9 cellular contexts compared by ENCODE assay signal in genomic region chrX:15334561-15334960, GRCh38. TPM values are rescaled to one million over a fixed set of nuclear protein-coding genes. Genes with fewer than 3 reads are reported as not detected.
DNase-seq lines count a peak whose midpoint lies in the region; ATAC-seq and TF ChIP-seq lines count a peak whose summit lies in the region.
"Had no signal": no experiment of that assay in that cellular context is flagged by ENCODE, and none has a peak within 500 bp of the region (broad histone marks: within the 10 kb centered on the region; RNA-seq: fewer than 3 reads in every experiment).

No MANE protein-coding gene starts in this region.

- no peak for TF ChIP-seq POLR2A in spleen (IDR thresholded peaks at IDR 0.05)

- H3K36me3 ChIP-seq in left ventricle myocardium inferior, result peaks cover 7% of the 10 kb centered on the region
- H3K36me3 ChIP-seq in spleen, result peaks cover 0 to 24% (median 11%) of the 10 kb centered on the region in 6 donors

- peaks cover 17% of the 10 kb centered on the region for H3K36me3 Mint-ChIP-seq in activated B cell treated with CpG ODN at 0.5 μM for 24 hours (ENCODE audit: low read depth)

- peaks cover 19% of the 10 kb centered on the region for H3K4me1 Mint-ChIP-seq in activated B cell treated with CpG ODN at 0.5 μM for 24 hours

- ATAC-seq in Right ventricle myocardium inferior, result no peak
- no peak for ATAC-seq in activated B cell treated with CpG ODN at 0.5 μM for 24 hours (ENCODE audit: low read depth)
- no peak for ATAC-seq in right cardiac atrium

- H3K9me3 Mint-ChIP-seq in activated B cell treated with CpG ODN at 0.5 μM for 24 hours, result no peaks in the 10 kb centered on the region

- H3K4me3 ChIP-seq in left ventricle myocardium inferior, result peak overlapping the region; percentile 85
- H3K4me3 ChIP-seq in right cardiac atrium (ENCODE audit: low read length), result peak overlapping the region; percentile 79
- H3K4me3 ChIP-seq in spleen, result peak overlapping the region; percentile 48 to 78 (median 55)

- H3K27me3 ChIP-seq in left ventricle myocardium inferior (ENCODE audit: low read depth) (no peaks in the 10 kb centered on the region), right cardiac atrium (ENCODE audit: control insufficient read depth, insufficient read depth) (no peaks in the 10 kb centered on the region), spleen (replicated peaks in 1 of 7) (peaks cover 0 to 9% (median 0%) of the 10 kb centered on the region in 7 donors)

- intact Hi-C loops in left ventricle myocardium inferior (cut with micrococcal nuclease), result no loop called here
- intact Hi-C loops in Right ventricle myocardium inferior (cut with DNase I), result no loop called here
- intact Hi-C loops in activated B cell treated with CpG ODN at 0.5 μM for 24 hours (cut with micrococcal nuclease), result loop anchor here (2.0 to 10.0 kb wide), 2 partner anchors 1380 to 1682 kb away; partner anchors contain the start of genes CTPS2, SYAP1 and TCEANC
- intact Hi-C loops in right cardiac atrium (cut with DNase I), result no loop called here
- intact Hi-C loops in spleen (cut with DNase I; ENCODE audit: low total_unique reads), result no loop called here

- peak overlapping the region; percentile 94 for H3K4me3 Mint-ChIP-seq in activated B cell treated with CpG ODN at 0.5 μM for 24 hours

- TF ChIP-seq CTCF in left ventricle myocardium inferior (IDR thresholded peaks at IDR 0.05; ENCODE audit: borderline replicate concordance) (no peak), activated B cell treated with CpG ODN at 0.5 μM for 24 hours (IDR thresholded peaks at IDR 0.05) (no peak), spleen (IDR thresholded peaks at IDR 0.05 in 8 of 11, conservative IDR thresholded peaks at IDR 0.05 in 3 of 11) (no peak)

- DNase-seq in left ventricle myocardium inferior (no peak), Right ventricle myocardium inferior (ENCODE audit: missing footprints) (no peak), activated B cell treated with CpG ODN at 0.5 μM for 24 hours (no peak), right cardiac atrium (no peak), spleen (no peak), cerebellum (ENCODE audit: low spot score) (no peak), pons (ENCODE audit: low spot score) (no peak), hypothalamus (lab: John Stamatoyannopoulos, UW) (no peak)

- no peaks in the 10 kb centered on the region for H3K9me3 ChIP-seq in left ventricle myocardium inferior (replicated peaks)
- H3K9me3 ChIP-seq in right cardiac atrium (ENCODE audit: control insufficient read depth, low read length), result no peaks in the 10 kb centered on the region
- no peaks in the 10 kb centered on the region for H3K9me3 ChIP-seq in spleen

- POLR2A ChIA-PET in activated B cell treated with CpG ODN at 0.5 μM for 24 hours (lab: Charles Lee), result interaction anchor here (0.7 kb wide), 1 partner anchor 456 kb away, joined by 5 read pairs; no protein-coding TSS in a partner anchor

- peaks cover 23% of the 10 kb centered on the region for H3K4me1 ChIP-seq in left ventricle myocardium inferior
- no peaks in the 10 kb centered on the region for H3K4me1 ChIP-seq in right cardiac atrium (ENCODE audit: control insufficient read depth, insufficient read depth, low read length)
- H3K4me1 ChIP-seq in spleen, result peaks cover 0 to 29% (median 7%) of the 10 kb centered on the region in 6 donors

- H3K27ac Mint-ChIP-seq in activated B cell treated with CpG ODN at 0.5 μM for 24 hours, result peak overlapping the region; percentile 91

- CTCF ChIA-PET in activated B cell treated with CpG ODN at 0.5 μM for 24 hours (lab: Charles Lee), result no interaction called here

- no peaks in the 10 kb centered on the region for H3K27me3 Mint-ChIP-seq in activated B cell treated with CpG ODN at 0.5 μM for 24 hours

- peak overlapping the region; percentile 90 for H3K27ac ChIP-seq in left ventricle myocardium inferior (replicated peaks)
- H3K27ac ChIP-seq in right cardiac atrium (ENCODE audit: low read length), result peak overlapping the region; percentile 90
- peak overlapping the region in 5 of 8 donors; percentile 85 to 91 (median 91) for H3K27ac ChIP-seq in spleen

- 12% methylated on average over 7 of the region's 7 CpGs for WGBS in right cardiac atrium
- 11 to 45% (median 17%) methylated on average over 7 of the region's 7 CpGs for WGBS in spleen, 5 donors

RNA-seq across cellular contexts. Expression of gene PIGA, which starts 0.8 kb away (rescaled TPM):
- 3.8 TPM for total RNA-seq in left ventricle myocardium inferior
- 3.8 TPM for total RNA-seq in Right ventricle myocardium inferior
- 15.7 and 24.9 TPM in 2 replicates for total RNA-seq in activated B cell treated with CpG ODN at 0.5 μM for 24 hours
- total RNA-seq in right cardiac atrium, result 1 to 10 TPM; 3.2 to 6.0 (median 4.9) TPM
- 6.3 TPM for polyA plus RNA-seq in right cardiac atrium
- 10 to 100 TPM; 10.8 to 17.2 (median 13.4) TPM for total RNA-seq in spleen
- polyA plus RNA-seq in spleen, result 1 to 10 TPM; 4.9 to 7.0 (median 5.6) TPM
- 17.9 TPM for total RNA-seq in cerebellum

RNA-seq across cellular contexts. Expression of gene ASB11, which starts 19.1 kb away (rescaled TPM):
- total RNA-seq in left ventricle myocardium inferior (116 TPM), Right ventricle myocardium inferior (85.9 TPM), activated B cell treated with CpG ODN at 0.5 μM for 24 hours (not detected in 2 replicates), right cardiac atrium (10 to 100 TPM; 45.0 to 92.4 (median 76.9) TPM), spleen (not detected), cerebellum (not detected)
- polyA plus RNA-seq in right cardiac atrium (34.2 TPM), spleen (not detected)
- total RNA-seq: pulmonary artery endothelial cell had no signal

RNA-seq across cellular contexts. Expression of gene VEGFD, which starts 49.7 kb away (rescaled TPM):
- 8.3 TPM for total RNA-seq in left ventricle myocardium inferior
- total RNA-seq in Right ventricle myocardium inferior, result 23.5 TPM
- total RNA-seq in activated B cell treated with CpG ODN at 0.5 μM for 24 hours, result not detected in 2 replicates
- 1 to 10 TPM in 2 of 4 donors, under 1 TPM in 2; 0.93 to 1.9 (median 1.0) TPM for total RNA-seq in right cardiac atrium
- 1.6 TPM for polyA plus RNA-seq in right cardiac atrium
- total RNA-seq in spleen, result 1 to 10 TPM in 5 of 7 donors, under 1 TPM in 2; 0.52 to 4.4 (median 1.1) TPM
- polyA plus RNA-seq in spleen, result 1 to 10 TPM in 1 of 3 donors, under 1 TPM in 2; 0.71 to 1.6 (median 0.91) TPM
- 0.27 TPM for total RNA-seq in cerebellum

Comparison
In these comparisons a context has a peak if more than half of its experiments do, and no peak if none do; other contexts are left out.
1. RNA of gene ASB11, which starts 19.1 kb away (total RNA-seq): 116 TPM in left ventricle myocardium inferior (single experiment), 85.9 TPM in Right ventricle myocardium inferior (single experiment) and 45.0 to 92.4 TPM in right cardiac atrium; not detected in activated B cell treated with CpG ODN at 0.5 μM for 24 hours, not detected in spleen and not detected in cerebellum (single experiment); every median in the first group is over 10 times any median in the second.
2. Peak in every context shown above with its lines, with median percentiles within 50 percentile points of each other: H3K27ac ChIP-seq and H3K4me3 ChIP-seq.